11 cellular contexts compared by ENCODE assay signal in genomic region chr22:42874010-42874409, GRCh38.
"Had no signal": no experiment of that assay in that cellular context is flagged by ENCODE, and none has a peak within 500 bp of the region (broad histone marks: within the 10 kb centered on the region; RNA-seq: fewer than 3 reads in every experiment).

No MANE protein-coding gene starts in this region.

- DNase-seq: GM23248, GOT3, H7, H9, HCEC 1CT, HFFc6 had no signal

- H3K4me3 ChIP-seq: GM23248, GM23338, HAP-1 had no signal

- H3K9me3 Mint-ChIP-seq: GM23338, H9, HFFc6 had no signal

- H3K4me1 ChIP-seq: HAP-1 had no signal

- FAIRE-seq: H1, H54 had no signal

- H3K27ac ChIP-seq: GM23248 had no signal

- H3K4me3 Mint-ChIP-seq: GM23338, H9, HFFc6 had no signal

- H3K4me1 Mint-ChIP-seq: GM23338, H9 had no signal

- H3K9me3 ChIP-seq: HAP-1 had no signal

- H3K27ac Mint-ChIP-seq: GM23338, H9 had no signal

- ATAC-seq: GM23338, HCT116 had no signal
